In the genomic region with DNA sequence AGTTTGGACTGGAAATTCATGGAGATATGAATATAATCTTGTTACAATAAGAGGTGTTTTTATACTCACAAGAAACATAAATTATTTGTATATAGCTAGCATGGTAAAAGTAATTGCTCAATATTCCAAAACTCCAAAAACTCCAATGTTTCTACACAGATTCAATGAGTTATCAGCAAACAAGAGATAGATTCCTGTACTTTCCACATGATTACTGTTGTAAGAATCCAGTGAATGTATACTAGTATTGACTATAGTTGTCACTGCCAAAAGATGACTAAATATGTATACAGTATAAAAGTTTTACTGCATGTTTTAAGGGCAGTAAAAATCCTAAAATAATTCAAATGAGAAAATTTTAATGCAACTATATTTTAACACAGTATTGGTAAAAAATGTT, we compare ENCODE assay signal across 17 cellular contexts. TPM values are rescaled to one million over a fixed set of nuclear protein-coding genes. Genes with fewer than 3 reads are reported as not detected.
A peak's percentile ranks its signal among the peaks of the same experiment; 100 is the strongest.
DNase-seq lines count a peak whose midpoint lies in the region; ATAC-seq, FAIRE-seq and TF ChIP-seq lines count a peak whose summit lies in the region.
"Had no signal": no experiment of that assay in that cellular context is flagged by ENCODE, and none has a peak within 500 bp of the region (broad histone marks: within the 10 kb centered on the region; RNA-seq: fewer than 3 reads in every experiment).

No MANE protein-coding gene starts in this region.

- no peaks in the 10 kb centered on the region for H3K4me1 Mint-ChIP-seq in activated CD8-positive, alpha-beta T cell treated with anti-CD3 and anti-CD28 coated beads for 36 hours (ENCODE audit: low read depth)
- H3K4me1 Mint-ChIP-seq: CD4-positive, CD25-positive, alpha-beta regulatory T cell had no signal

- H3F3A ChIP-seq in GM23248 (ENCODE audit: insufficient read depth) (peaks cover 5% of the 10 kb centered on the region; the same call in 1 of the 2 replicates), PC-3 (ENCODE audit: low read length, unreplicated experiment) (no peaks in the 10 kb centered on the region)

- no peak for TF ChIP-seq POLR2A in A549 (IDR thresholded peaks at IDR 0.05; ENCODE audit: low read length)

- H3K27ac ChIP-seq in A549, result no peak overlapping the region
- no peak overlapping the region for H3K27ac ChIP-seq in GM23248
- H3K27ac ChIP-seq in PC-3 (ENCODE audit: low read length), result peak overlapping the region; percentile 21; the same call in 1 of the 2 replicates
- H3K27ac ChIP-seq: BLaER1 treated with 17β-estradiol and CSF1 and Interleukin-3, amounts not matched to agents 10 nM and 100 nM had no signal

- H3K36me3 ChIP-seq in GM23248 (ENCODE audit: low read depth) (no peaks in the 10 kb centered on the region), PC-3 (ENCODE audit: low read depth, low read length) (no peaks in the 10 kb centered on the region)
- H3K36me3 ChIP-seq: BLaER1 treated with 17β-estradiol and CSF1 and Interleukin-3, amounts not matched to agents 10 nM and 100 nM had no signal

- DNase-seq in A549 (ENCODE audit: low read depth in 1 of 2, low spot score in 1 of 2), result no peak
- DNase-seq in GM23248, result peak; percentile 51
- DNase-seq in PC-3, result peak; percentile 97
- DNase-seq in fibroblast of pulmonary artery (ENCODE audit: low read depth), result peak; percentile 8
- no peak for DNase-seq in SIG-M5 (lab: John Stamatoyannopoulos, UW)
- DNase-seq in D341Med (ENCODE audit: low spot score), result no peak
- no peak for DNase-seq in activated CD8-positive, alpha-beta T cell treated with anti-CD3 and anti-CD28 coated beads for 36 hours
- DNase-seq in HUDEP-2 (lab: John Stamatoyannopoulos, UW; ENCODE audit: unreplicated experiment in 76 of 76), result no peak
- DNase-seq: 8988T; ACHN; CD4-positive, CD25-positive, alpha-beta regulatory T cell; DMS 273 treated with DMSO at 0.1 percent for 48 hours; GDM1 had no signal

- FAIRE-seq in A549 (lab: Jason Lieb, UNC), result no peak
- FAIRE-seq: GM12892 had no signal

- intact Hi-C loops in PC-3 (cut with micrococcal nuclease), result loop anchor here (2.0 kb wide), 1 partner anchor 82 kb away; no protein-coding TSS in a partner anchor
- intact Hi-C loops in activated CD8-positive, alpha-beta T cell treated with anti-CD3 and anti-CD28 coated beads for 36 hours (cut with micrococcal nuclease), result no loop called here

- TF ChIP-seq CTCF in A549 (IDR thresholded peaks at IDR 0.05), result no peak
- no peak for TF ChIP-seq CTCF in PC-3 (conservative IDR thresholded peaks at IDR 0.05; ENCODE audit: low read depth, low read length)
- TF ChIP-seq CTCF in fibroblast of pulmonary artery (IDR thresholded peaks at IDR 0.05; ENCODE audit: low read length, missing control alignments), result no peak
- no peak for TF ChIP-seq CTCF in activated CD8-positive, alpha-beta T cell treated with anti-CD3 and anti-CD28 coated beads for 36 hours (IDR thresholded peaks at IDR 0.05)

- no peaks in the 10 kb centered on the region for H4K20me1 ChIP-seq in GM23248 (ENCODE audit: insufficient read depth)
- no peaks in the 10 kb centered on the region for H4K20me1 ChIP-seq in PC-3 (ENCODE audit: low read length)
- H4K20me1 ChIP-seq: BLaER1 treated with 17β-estradiol and CSF1 and Interleukin-3, amounts not matched to agents 10 nM and 100 nM had no signal

- no peak overlapping the region for H3K9ac ChIP-seq in GM23248
- no peak overlapping the region for H3K9ac ChIP-seq in PC-3 (ENCODE audit: low read length)
- H3K9ac ChIP-seq: BLaER1 treated with 17β-estradiol and CSF1 and Interleukin-3, amounts not matched to agents 10 nM and 100 nM had no signal

- H3K9me2 ChIP-seq in GM23248 (ENCODE audit: insufficient read depth) (no peaks in the 10 kb centered on the region), PC-3 (replicated peaks; ENCODE audit: low read length) (no peaks in the 10 kb centered on the region)

- no peaks in the 10 kb centered on the region for H3K79me2 ChIP-seq in GM23248 (ENCODE audit: insufficient read depth)
- H3K79me2 ChIP-seq in PC-3 (ENCODE audit: low read length), result no peaks in the 10 kb centered on the region

- ATAC-seq in A549 (peak in 1 of 2 experiments; percentile 49; a peak in 1 of 6 replicates), PC-3 (peak; percentile 85)
- ATAC-seq in activated CD8-positive, alpha-beta T cell treated with anti-CD3 and anti-CD28 coated beads for 36 hours, result no peak

- no peak overlapping the region for H3K27ac Mint-ChIP-seq in activated CD8-positive, alpha-beta T cell treated with anti-CD3 and anti-CD28 coated beads for 36 hours
- H3K27ac Mint-ChIP-seq: CD4-positive, CD25-positive, alpha-beta regulatory T cell had no signal

- H3K27me3 ChIP-seq in GM23248 (replicated peaks; ENCODE audit: insufficient read depth) (no peaks in the 10 kb centered on the region), PC-3 (ENCODE audit: low read length) (no peaks in the 10 kb centered on the region)
- H3K27me3 ChIP-seq: BLaER1 treated with 17β-estradiol and CSF1 and Interleukin-3, amounts not matched to agents 10 nM and 100 nM had no signal

- CTCF ChIA-PET in A549 (lab: Yijun Ruan, JAX) (interaction anchor here (10.3 kb wide), 1 partner anchor 10 kb away, joined by 63 read pairs; no protein-coding TSS in a partner anchor), PC-3 (lab: Charles Lee) (interaction anchor here (0.6 to 0.9 kb wide), 3 partner anchors 8 to 126 kb away, joined by 4 to 5 read pairs (median 5); no protein-coding TSS in a partner anchor)
- CTCF ChIA-PET in activated CD8-positive, alpha-beta T cell treated with anti-CD3 and anti-CD28 coated beads for 36 hours (lab: Charles Lee), result interaction anchor here (0.7 to 1.5 kb wide), 3 partner anchors 8 to 81 kb away, joined by 3 to 9 read pairs (median 3); no protein-coding TSS in a partner anchor

- no peaks in the 10 kb centered on the region for H3K9me3 ChIP-seq in A549
- H3K9me3 ChIP-seq in GM23248 (ENCODE audit: low read depth), result no peaks in the 10 kb centered on the region
- H3K9me3 ChIP-seq in PC-3 (ENCODE audit: low read length), result no peaks in the 10 kb centered on the region
- H3K9me3 ChIP-seq: BLaER1 treated with 17β-estradiol and CSF1 and Interleukin-3, amounts not matched to agents 10 nM and 100 nM had no signal

- no peak for TF ChIP-seq EP300 in A549 (IDR thresholded peaks at IDR 0.05)

- no peak overlapping the region for H2AFZ ChIP-seq in GM23248
- H2AFZ ChIP-seq in PC-3 (ENCODE audit: low read length), result no peak overlapping the region

- H3K4me1 ChIP-seq in A549 (peaks cover 9% of the 10 kb centered on the region; the same call in 1 of the 3 replicates), GM23248 (ENCODE audit: insufficient read depth) (peaks cover 8% of the 10 kb centered on the region), PC-3 (ENCODE audit: insufficient read depth, low read length) (peaks cover 24% of the 10 kb centered on the region)

- H3K4me3 ChIP-seq in A549 (no peak overlapping the region), GM23248 (no peak overlapping the region), PC-3 (ENCODE audit: low read length) (no peak overlapping the region), fibroblast of pulmonary artery (replicated peaks; ENCODE audit: low read depth, low read length) (no peak overlapping the region)
- H3K4me3 ChIP-seq: BLaER1 treated with 17β-estradiol and CSF1 and Interleukin-3, amounts not matched to agents 10 nM and 100 nM had no signal

- H3K36me3 Mint-ChIP-seq in activated CD8-positive, alpha-beta T cell treated with anti-CD3 and anti-CD28 coated beads for 36 hours (ENCODE audit: low read depth), result no peaks in the 10 kb centered on the region
- H3K36me3 Mint-ChIP-seq: CD4-positive, CD25-positive, alpha-beta regulatory T cell had no signal

- no peak overlapping the region for H3K4me3 Mint-ChIP-seq in activated CD8-positive, alpha-beta T cell treated with anti-CD3 and anti-CD28 coated beads for 36 hours
- H3K4me3 Mint-ChIP-seq: CD4-positive, CD25-positive, alpha-beta regulatory T cell had no signal

- H3K9me3 Mint-ChIP-seq in activated CD8-positive, alpha-beta T cell treated with anti-CD3 and anti-CD28 coated beads for 36 hours, result no peaks in the 10 kb centered on the region

- POLR2A ChIA-PET in A549 (lab: Yijun Ruan, JAX) (no interaction called here), PC-3 (lab: Charles Lee; ENCODE audit: unreplicated experiment) (no interaction called here)
- POLR2A ChIA-PET in activated CD8-positive, alpha-beta T cell treated with anti-CD3 and anti-CD28 coated beads for 36 hours (lab: Charles Lee), result no interaction called here

- in situ Hi-C loops in GM23248 (cut with MboI), result no loop called here

- H3K4me2 ChIP-seq in A549 (no peak overlapping the region), GM23248 (ENCODE audit: unreplicated experiment) (no peak overlapping the region), PC-3 (ENCODE audit: low read length) (peak overlapping the region; percentile 55)
- H3K4me2 ChIP-seq: BLaER1 treated with 17β-estradiol and CSF1 and Interleukin-3, amounts not matched to agents 10 nM and 100 nM had no signal

- H3K27me3 Mint-ChIP-seq in activated CD8-positive, alpha-beta T cell treated with anti-CD3 and anti-CD28 coated beads for 36 hours, result no peaks in the 10 kb centered on the region

- BruUV-seq in PC-3 (replicated peaks; lab: Mats Ljungman, UMichigan), result no TSS peak

- TF ChIP-seq RAD21 in A549 (conservative IDR thresholded peaks at IDR 0.05 in 1 of 2, IDR thresholded peaks at IDR 0.05 in 1 of 2), result no peak

TF ChIP-seq in A549, 52 proteins besides CTCF, POLR2A, EP300 and RAD21:
- TF ChIP-seq RNF2 (IDR thresholded peaks at IDR 0.05; ENCODE audit: borderline replicate concordance, low read depth), result no peak
- TF ChIP-seq FOSL2 (IDR thresholded peaks at IDR 0.05), result no peak
- peak; percentile 48 for TF ChIP-seq FOSL2 (CRISPR knock-in tag; IDR thresholded peaks at IDR 0.05)
- TF ChIP-seq CEBPB (IDR thresholded peaks at IDR 0.05), result peak in 1 of 2 experiments; percentile 26; a peak in 1 of 4 replicates

RNA-seq across cellular contexts. Expression of a gene that starts 10.7 kb away (rescaled TPM):
- polyA plus RNA-seq in A549 (2011; rRNA removed) (0.16 and 0.27 TPM in 2 replicates), A549 (2017; fragmentation: RNase III; extraction: RNeasy Plus Mini Kit Qiagen cat#74134 plus additional on column Dnase treatment) (0.08 to 0.18 TPM (median 0.09 TPM) in 3 replicates), GM23248 (2016; fragmentation: Nextera tagmentation; extraction: Ambion mirVana) (not detected in 2 replicates)
- polyA plus RNA-seq in A549 (2012; cell fraction: cytosol; rRNA removed), result 0.41 and 0.47 TPM in 2 replicates
- polyA plus RNA-seq in A549 (2012; cell fraction: nucleus; rRNA removed), result 0.43 TPM in 2 replicates
- polyA minus RNA-seq in A549 (2011; rRNA and poly(A)+ RNA removed), result not detected in 2 replicates
- not detected in 2 replicates for total RNA-seq in GM23248 (2014; rRNA removed; shearing (Covaris generic))
- total RNA-seq in PC-3 (2014; rRNA removed), result 1.1 TPM in 1 of 2 replicates, not detected in the other
- total RNA-seq in activated CD8-positive, alpha-beta T cell treated with anti-CD3 and anti-CD28 coated beads for 36 hours, result not detected
- total RNA-seq: CD4-positive, CD25-positive, alpha-beta regulatory T cell; Daoy; HT-29 had no signal
- polyA plus RNA-seq: CD4-positive, CD25-positive, alpha-beta regulatory T cell had no signal

Comparison
In these comparisons a context has a peak if more than half of its experiments do, and no peak if none do; other contexts are left out.
1. DNase-seq: peak in GM23248 (single experiment), PC-3 (single experiment) and fibroblast of pulmonary artery (single experiment); none in A549 (0 of 2), SIG-M5 (single experiment), D341Med (single experiment), activated CD8-positive, alpha-beta T cell treated with anti-CD3 and anti-CD28 coated beads for 36 hours (single experiment) and HUDEP-2 (0 of 76).